In the genomic region with DNA sequence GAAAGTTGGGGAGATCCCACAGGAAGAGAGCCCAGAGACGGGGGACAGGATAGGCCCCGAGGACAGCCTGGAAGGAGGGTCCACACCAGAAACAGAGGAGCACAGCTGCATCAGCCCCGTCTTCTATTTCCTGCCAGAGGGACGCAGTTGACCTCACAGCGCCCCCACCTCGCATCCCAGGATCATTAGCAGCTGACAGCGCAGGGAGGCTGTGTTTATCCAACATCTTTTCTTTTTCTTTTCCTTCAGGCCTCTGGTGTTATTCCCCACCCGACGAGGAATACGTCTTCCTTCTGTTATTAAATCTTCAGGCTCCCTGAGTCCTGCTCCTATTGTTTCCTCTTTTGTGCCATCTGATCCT, we compare ENCODE assay signal across 8 cellular contexts.
DNase-seq lines count a peak whose midpoint lies in the region; ATAC-seq and TF ChIP-seq lines count a peak whose summit lies in the region.

No MANE protein-coding gene starts in this region.

- 0 out of 2 replicates have a peak overlapping the region, but pooled peaks have one; percentile 41 for H3K9ac ChIP-seq in HUES64 (ENCODE audit: low read depth, low read length)

- TF ChIP-seq CTCF in coronary artery (IDR thresholded peaks at IDR 0.05): no peak

- ATAC-seq in GM21390 (IDR thresholded peaks at IDR 0.05; ENCODE audit: unreplicated experiment): peak; percentile 45

- peaks cover 21% of the 10 kb centered on the region for H3K27me3 ChIP-seq in HUES64 (ENCODE audit: insufficient read depth, low read length)

- H3K27ac ChIP-seq in HUES64 (ENCODE audit: low read depth, low read length) (no peak overlapping the region), coronary artery (no peak overlapping the region)

- DNase-seq in ELF-1 (ENCODE audit: low read depth, low spot score) (peak; percentile 39), coronary artery (ENCODE audit: low spot score) (no peak), mucosa of gallbladder (ENCODE audit: low spot score) (peak; percentile 14), NCI-H345 (lab: John Stamatoyannopoulos, UW) (no peak), RKO (ENCODE audit: low spot score) (no peak), T1000 (lab: John Stamatoyannopoulos, UW) (no peak)

- H3K4me3 ChIP-seq in HUES64 (ENCODE audit: low read length) (peak overlapping the region; percentile 76), coronary artery (peak overlapping the region; percentile 67)

- no peaks in the 10 kb centered on the region for H3K9me3 ChIP-seq in HUES64 (ENCODE audit: insufficient read depth, low read depth, low read length)

- 3% methylated on average over 10 of the region's 10 CpGs for WGBS in HUES64

- H3K4me1 ChIP-seq in HUES64 (ENCODE audit: insufficient read depth, low read length): peaks cover 9% of the 10 kb centered on the region

- H3K36me3 ChIP-seq in HUES64 (ENCODE audit: insufficient read depth, low read length): no peaks in the 10 kb centered on the region

Comparison
In these comparisons a context has a peak if more than half of its experiments do, and no peak if none do; other contexts are left out.
1. DNase-seq: peak in ELF-1 (single experiment) and mucosa of gallbladder (single experiment); none in coronary artery (single experiment), NCI-H345 (single experiment), RKO (single experiment) and T1000 (single experiment).